In genomic region chr12:55142896-55143870, GRCh38 we compare ENCODE assay signal across 1 cellular context.
TF ChIP-seq lines count a peak whose summit lies in the region.

No MANE protein-coding gene starts in this region.

TF ChIP-seq in GM23338, 12 proteins besides CTCF, POLR2A, EP300 and RAD21:
- TF ChIP-seq ZNF462 (CRISPR knock-in tag; IDR thresholded peaks at IDR 0.05) (no peak), CREB1 (CRISPR knock-in tag; IDR thresholded peaks at IDR 0.05; ENCODE audit: low read depth) (no peak), EZH2 (IDR thresholded peaks at IDR 0.05; ENCODE audit: low read depth, unreplicated experiment) (no peak), ZNF331 (CRISPR knock-in tag; IDR thresholded peaks at IDR 0.05; ENCODE audit: low read depth) (no peak), STAT1 (IDR thresholded peaks at IDR 0.05; ENCODE audit: unreplicated experiment) (no peak), REST (IDR thresholded peaks at IDR 0.05; ENCODE audit: unreplicated experiment) (no peak), POLR2AphosphoS5 (IDR thresholded peaks at IDR 0.05; ENCODE audit: low read depth) (no peak), NANOG (IDR thresholded peaks at IDR 0.05; ENCODE audit: borderline replicate concordance) (no peak), ZNF114 (CRISPR knock-in tag; IDR thresholded peaks at IDR 0.05) (no peak), JUNB (IDR thresholded peaks at IDR 0.05; ENCODE audit: unreplicated experiment) (no peak), EZH2phosphoT487 (IDR thresholded peaks at IDR 0.05; ENCODE audit: unreplicated experiment) (no peak)
- TF ChIP-seq, protein P1, sequence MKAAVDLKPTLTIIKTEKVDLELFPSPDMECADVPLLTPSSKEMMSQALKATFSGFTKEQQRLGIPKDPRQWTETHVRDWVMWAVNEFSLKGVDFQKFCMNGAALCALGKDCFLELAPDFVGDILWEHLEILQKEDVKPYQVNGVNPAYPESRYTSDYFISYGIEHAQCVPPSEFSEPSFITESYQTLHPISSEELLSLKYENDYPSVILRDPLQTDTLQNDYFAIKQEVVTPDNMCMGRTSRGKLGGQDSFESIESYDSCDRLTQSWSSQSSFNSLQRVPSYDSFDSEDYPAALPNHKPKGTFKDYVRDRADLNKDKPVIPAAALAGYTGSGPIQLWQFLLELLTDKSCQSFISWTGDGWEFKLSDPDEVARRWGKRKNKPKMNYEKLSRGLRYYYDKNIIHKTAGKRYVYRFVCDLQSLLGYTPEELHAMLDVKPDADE (IDR thresholded peaks at IDR 0.05), result no peak
TF ChIP-seq in GM23338: peak in this region for 0.
